23 cellular contexts compared by ENCODE assay signal in genomic region chr5:34610576-34610975, GRCh38. TPM values are rescaled to one million over a fixed set of nuclear protein-coding genes. Genes with fewer than 3 reads are reported as not detected.
DNase-seq lines count a peak whose midpoint lies in the region; ATAC-seq, FAIRE-seq and TF ChIP-seq lines count a peak whose summit lies in the region.
"Had no signal": no experiment of that assay in that cellular context is flagged by ENCODE, and none has a peak within 500 bp of the region (broad histone marks: within the 10 kb centered on the region; RNA-seq: fewer than 3 reads in every experiment).

No MANE protein-coding gene starts in this region.

- H3K36me3 ChIP-seq in Loucy (ENCODE audit: insufficient read depth, low read length) (no peaks in the 10 kb centered on the region), astrocyte (ENCODE audit: insufficient read depth, low read length) (no peaks in the 10 kb centered on the region), smooth muscle cell (ENCODE audit: low read depth) (no peaks in the 10 kb centered on the region)
- H3K36me3 ChIP-seq: left lung had no signal

- H3K27ac ChIP-seq in astrocyte (ENCODE audit: low read depth, low read length), result peak overlapping the region; percentile 96
- peak overlapping the region; percentile 99 for H3K27ac ChIP-seq in smooth muscle cell (ENCODE audit: low read depth)

- H3K4me2 ChIP-seq in Loucy (ENCODE audit: low read depth, low read length, poor library complexity, severe bottlenecking) (peak overlapping the region; percentile 9), astrocyte (ENCODE audit: low read length) (peak overlapping the region; percentile 83), smooth muscle cell (peak overlapping the region; percentile 70)

- H3K4me3 ChIP-seq in Loucy (ENCODE audit: low read length, poor library complexity, severe bottlenecking), result no peak overlapping the region
- no peak overlapping the region for H3K4me3 ChIP-seq in astrocyte (ENCODE audit: insufficient read depth, low read depth, low read length)
- no peak overlapping the region for H3K4me3 ChIP-seq in smooth muscle cell
- H3K4me3 ChIP-seq: left lung had no signal

- DNase-seq in astrocyte (ENCODE audit: low read depth), result no peak
- no peak for DNase-seq in mesothelial cell of epicardium (ENCODE audit: low spot score in 2 of 2, unreplicated experiment in 2 of 2)
- DNase-seq in smooth muscle cell (lab: John Stamatoyannopoulos, UW; ENCODE audit: unreplicated experiment), result no peak
- no peak for DNase-seq in Calu3
- DNase-seq: activated CD4-positive, alpha-beta memory T cell treated with anti-CD3 and anti-CD28 coated beads for 36 hours; activated CD4-positive, alpha-beta T cell treated with anti-CD3 and anti-CD28 coated beads for 1 hour; activated naive CD4-positive, alpha-beta T cell treated with anti-CD3 and anti-CD28 coated beads, Interleukin-2, amount 50 U/mL, for 16 hours; amniotic stem cell; DMS79; effector CD4-positive, alpha-beta T cell; left lung; NCI-H1417; NCI-H2029; NCI-H510A treated with DMSO at 0.1 percent for 48 hours; stimulated activated naive B cell treated with anti-CD40 and anti-IgM and Interleukin-4, amounts not matched to agents 10 μg/mL and 1 μg/mL and 100 μg/mL, for 72 hours; substantia nigra had no signal

- no peaks in the 10 kb centered on the region for H3K9me2 ChIP-seq in Loucy (replicated peaks; ENCODE audit: low read depth, low read length)

- ATAC-seq in HG03139 (IDR thresholded peaks at IDR 0.05; ENCODE audit: unreplicated experiment), result no peak
- no peak for ATAC-seq in stimulated activated memory B cell treated with anti-CD40 and anti-IgM and Interleukin-4, amounts not matched to agents 10 μg/mL and 1 μg/mL and 100 μg/mL, for 72 hours
- ATAC-seq: stimulated activated naive B cell treated with anti-CD40 and anti-IgM and Interleukin-4, amounts not matched to agents 10 μg/mL and 1 μg/mL and 100 μg/mL, for 72 hours had no signal

- H3K36me3 Mint-ChIP-seq in astrocyte (ENCODE audit: low read depth, unreplicated experiment) (no peaks in the 10 kb centered on the region), mesothelial cell of epicardium (no peaks in the 10 kb centered on the region), Calu3 (ENCODE audit: insufficient read depth, unreplicated experiment) (no peaks in the 10 kb centered on the region)
- H3K36me3 Mint-ChIP-seq in stimulated activated memory B cell treated with anti-CD40 and anti-IgM and Interleukin-4, amounts not matched to agents 10 μg/mL and 1 μg/mL and 100 μg/mL, for 72 hours, result no peaks in the 10 kb centered on the region
- H3K36me3 Mint-ChIP-seq: activated CD4-positive, alpha-beta memory T cell treated with anti-CD3 and anti-CD28 coated beads for 36 hours; stimulated activated naive B cell treated with anti-CD40 and anti-IgM and Interleukin-4, amounts not matched to agents 10 μg/mL and 1 μg/mL and 100 μg/mL, for 72 hours; type B pancreatic cell had no signal

- BruUV-seq in Calu3 (replicated peaks; lab: Mats Ljungman, UMichigan), result no TSS peak

- H3K9me3 ChIP-seq in Loucy (ENCODE audit: insufficient read depth, low read depth, low read length), result no peaks in the 10 kb centered on the region
- H3K9me3 ChIP-seq in astrocyte (ENCODE audit: insufficient read depth, low read depth, low read length), result no peaks in the 10 kb centered on the region
- no peaks in the 10 kb centered on the region for H3K9me3 ChIP-seq in smooth muscle cell (replicated peaks; ENCODE audit: low read depth)
- H3K9me3 ChIP-seq: left lung had no signal

- H3K9me3 Mint-ChIP-seq in astrocyte (ENCODE audit: unreplicated experiment), result no peaks in the 10 kb centered on the region
- H3K9me3 Mint-ChIP-seq in mesothelial cell of epicardium, result peaks cover 2% of the 10 kb centered on the region
- H3K9me3 Mint-ChIP-seq in Calu3 (ENCODE audit: low read depth, unreplicated experiment), result no peaks in the 10 kb centered on the region
- H3K9me3 Mint-ChIP-seq in stimulated activated memory B cell treated with anti-CD40 and anti-IgM and Interleukin-4, amounts not matched to agents 10 μg/mL and 1 μg/mL and 100 μg/mL, for 72 hours, result no peaks in the 10 kb centered on the region
- H3K9me3 Mint-ChIP-seq: activated CD4-positive, alpha-beta memory T cell treated with anti-CD3 and anti-CD28 coated beads for 36 hours; stimulated activated naive B cell treated with anti-CD40 and anti-IgM and Interleukin-4, amounts not matched to agents 10 μg/mL and 1 μg/mL and 100 μg/mL, for 72 hours; type B pancreatic cell had no signal

- H3K4me1 ChIP-seq in Loucy (ENCODE audit: insufficient read depth, low read length, poor library complexity, severe bottlenecking) (peaks cover 29% of the 10 kb centered on the region), astrocyte (ENCODE audit: insufficient read depth, low read length) (peaks cover 27% of the 10 kb centered on the region), smooth muscle cell (ENCODE audit: low read depth) (peaks cover 24% of the 10 kb centered on the region)

- no peak for FAIRE-seq in astrocyte (lab: Jason Lieb, UNC)
- FAIRE-seq: bronchial epithelial cell, colon, G401.6 had no signal

- intact Hi-C loops in Calu3 (cut with micrococcal nuclease; ENCODE audit: unreplicated experiment), result no loop called here

- H4K20me1 ChIP-seq in Loucy (ENCODE audit: insufficient read depth, low read length, poor library complexity, severe bottlenecking) (no peaks in the 10 kb centered on the region), astrocyte (ENCODE audit: insufficient read depth, low read length) (no peaks in the 10 kb centered on the region), smooth muscle cell (ENCODE audit: low read depth) (no peaks in the 10 kb centered on the region)

- H3K27me3 Mint-ChIP-seq in astrocyte (ENCODE audit: low read depth, unreplicated experiment) (no peaks in the 10 kb centered on the region), mesothelial cell of epicardium (ENCODE audit: low read depth) (no peaks in the 10 kb centered on the region), Calu3 (ENCODE audit: unreplicated experiment) (no peaks in the 10 kb centered on the region)
- H3K27me3 Mint-ChIP-seq in stimulated activated memory B cell treated with anti-CD40 and anti-IgM and Interleukin-4, amounts not matched to agents 10 μg/mL and 1 μg/mL and 100 μg/mL, for 72 hours, result no peaks in the 10 kb centered on the region
- H3K27me3 Mint-ChIP-seq: type B pancreatic cell had no signal

- TF ChIP-seq CTCF in Loucy (conservative IDR thresholded peaks at IDR 0.05; ENCODE audit: low read length) (no peak), astrocyte (IDR thresholded peaks at IDR 0.05; ENCODE audit: insufficient read depth, low read depth, low read length) (no peak), mesothelial cell of epicardium (IDR thresholded peaks at IDR 0.05; ENCODE audit: unreplicated experiment) (no peak), smooth muscle cell (IDR thresholded peaks at IDR 0.05; ENCODE audit: borderline replicate concordance, insufficient read depth, poor library complexity, severe bottlenecking) (no peak), Calu3 (IDR thresholded peaks at IDR 0.05; ENCODE audit: unreplicated experiment) (no peak)

- H3K4me3 Mint-ChIP-seq in astrocyte (ENCODE audit: unreplicated experiment) (no peak overlapping the region), mesothelial cell of epicardium (no peak overlapping the region), Calu3 (ENCODE audit: low read depth, unreplicated experiment) (no peak overlapping the region)
- no peak overlapping the region for H3K4me3 Mint-ChIP-seq in stimulated activated memory B cell treated with anti-CD40 and anti-IgM and Interleukin-4, amounts not matched to agents 10 μg/mL and 1 μg/mL and 100 μg/mL, for 72 hours
- H3K4me3 Mint-ChIP-seq: activated CD4-positive, alpha-beta memory T cell treated with anti-CD3 and anti-CD28 coated beads for 36 hours; stimulated activated naive B cell treated with anti-CD40 and anti-IgM and Interleukin-4, amounts not matched to agents 10 μg/mL and 1 μg/mL and 100 μg/mL, for 72 hours; type B pancreatic cell had no signal

- H3K27me3 ChIP-seq in Loucy (ENCODE audit: insufficient read depth, low read length, poor library complexity, severe bottlenecking) (no peaks in the 10 kb centered on the region), astrocyte (ENCODE audit: insufficient read depth, low read length) (no peaks in the 10 kb centered on the region), smooth muscle cell (ENCODE audit: low read depth) (no peaks in the 10 kb centered on the region)
- H3K27me3 ChIP-seq: left lung had no signal

- no peaks in the 10 kb centered on the region for H3K79me2 ChIP-seq in Loucy (ENCODE audit: insufficient read depth, low read length)
- no peaks in the 10 kb centered on the region for H3K79me2 ChIP-seq in astrocyte (ENCODE audit: insufficient read depth, low read length)
- H3K79me2 ChIP-seq in smooth muscle cell (ENCODE audit: low read depth), result no peaks in the 10 kb centered on the region

- H2AFZ ChIP-seq in Loucy (ENCODE audit: low read length) (0 out of 2 replicates have a peak overlapping the region, but pooled peaks have one; percentile 23), astrocyte (ENCODE audit: low read depth, low read length) (peak overlapping the region; percentile 11), smooth muscle cell (ENCODE audit: low read depth) (peak overlapping the region; percentile 31)

- CTCF ChIA-PET in Calu3 (lab: Charles Lee), result interaction anchor here (0.9 kb wide), 1 partner anchor 77 kb away, joined by 3 read pairs; no protein-coding TSS in a partner anchor

- peak overlapping the region; percentile 97 for H3K27ac Mint-ChIP-seq in astrocyte (ENCODE audit: unreplicated experiment)
- H3K27ac Mint-ChIP-seq in mesothelial cell of epicardium, result peak overlapping the region; percentile 66
- H3K27ac Mint-ChIP-seq in Calu3 (ENCODE audit: unreplicated experiment), result no peak overlapping the region
- H3K27ac Mint-ChIP-seq in stimulated activated memory B cell treated with anti-CD40 and anti-IgM and Interleukin-4, amounts not matched to agents 10 μg/mL and 1 μg/mL and 100 μg/mL, for 72 hours, result no peak overlapping the region
- H3K27ac Mint-ChIP-seq: activated CD4-positive, alpha-beta memory T cell treated with anti-CD3 and anti-CD28 coated beads for 36 hours; stimulated activated naive B cell treated with anti-CD40 and anti-IgM and Interleukin-4, amounts not matched to agents 10 μg/mL and 1 μg/mL and 100 μg/mL, for 72 hours; type B pancreatic cell had no signal

- no peaks in the 10 kb centered on the region for H3F3A ChIP-seq in Loucy (ENCODE audit: low read depth)
- H3F3A ChIP-seq in smooth muscle cell (ENCODE audit: low read depth), result peaks cover 22% of the 10 kb centered on the region

- peaks cover 41% of the 10 kb centered on the region for H3K4me1 Mint-ChIP-seq in astrocyte (ENCODE audit: low read depth, unreplicated experiment)
- H3K4me1 Mint-ChIP-seq in mesothelial cell of epicardium, result peaks cover 37% of the 10 kb centered on the region
- peaks cover 32% of the 10 kb centered on the region for H3K4me1 Mint-ChIP-seq in Calu3 (ENCODE audit: low read depth, unreplicated experiment)
- H3K4me1 Mint-ChIP-seq in stimulated activated memory B cell treated with anti-CD40 and anti-IgM and Interleukin-4, amounts not matched to agents 10 μg/mL and 1 μg/mL and 100 μg/mL, for 72 hours, result no peaks in the 10 kb centered on the region
- H3K4me1 Mint-ChIP-seq: stimulated activated naive B cell treated with anti-CD40 and anti-IgM and Interleukin-4, amounts not matched to agents 10 μg/mL and 1 μg/mL and 100 μg/mL, for 72 hours had no signal

- H3K9ac ChIP-seq in Loucy (ENCODE audit: low read depth, low read length, poor library complexity, severe bottlenecking) (no peak overlapping the region), astrocyte (ENCODE audit: low read length) (peak overlapping the region; percentile 85), smooth muscle cell (ENCODE audit: low read depth) (no peak overlapping the region)

RNA-seq across cellular contexts. Expression of gene RAI14, which starts 45.6 kb away (rescaled TPM):
- total RNA-seq in astrocyte (307 and 315 TPM in 2 replicates), mesothelial cell of epicardium (117 to 134 TPM (median 120 TPM) in 3 replicates), smooth muscle cell (209 and 211 TPM in 2 replicates), Calu3 (2022) (56.2 and 84.3 TPM in 2 replicates)
- polyA plus RNA-seq in smooth muscle cell, result 111 and 113 TPM in 2 replicates

Comparison
In these comparisons a context has a peak if more than half of its experiments do, and no peak if none do; other contexts are left out.
1. H3K4me2 ChIP-seq: peak in every context shown above with its lines; median percentile 83 in astrocyte; 70 in smooth muscle cell; 9 in Loucy.
2. H3K27ac Mint-ChIP-seq: peak in astrocyte (single experiment) and mesothelial cell of epicardium (single experiment); none in Calu3 (single experiment) and stimulated activated memory B cell treated with anti-CD40 and anti-IgM and Interleukin-4, amounts not matched to agents 10 μg/mL and 1 μg/mL and 100 μg/mL, for 72 hours (single experiment).
3. Peak in every context shown above with its lines, with median percentiles within 50 percentile points of each other: H2AFZ ChIP-seq.